Comparison of ENCODE assay signal across 1 cellular context in genomic region chr11:124977006-124977405, GRCh38.
TF ChIP-seq lines count a peak whose summit lies in the region.

No MANE protein-coding gene starts in this region.

TF ChIP-seq in endothelial cell of umbilical vein, 7 proteins besides CTCF, POLR2A, EP300 and RAD21:
- no peak for TF ChIP-seq EZH2 (IDR thresholded peaks at IDR 0.05; ENCODE audit: borderline replicate concordance, low read depth, low read length, severe bottlenecking)
TF ChIP-seq in endothelial cell of umbilical vein: peak in this region for 0.
